Comparison of ENCODE assay signal across 8 cellular contexts in genomic region chr16:69186642-69187386, GRCh38. TPM values are rescaled to one million over a fixed set of nuclear protein-coding genes. Genes with fewer than 3 reads are reported as not detected.
DNase-seq lines count a peak whose midpoint lies in the region; ATAC-seq and TF ChIP-seq lines count a peak whose summit lies in the region.

SNTB2 (plus strand) TSS chr16:69187164; CDS start chr16:69187167, 3 bp downstream.

- peak; percentile 74 for TF ChIP-seq POLR2A in GM19193 (IDR thresholded peaks at IDR 0.05; ENCODE audit: extremely low read depth, insufficient read depth, insufficient read length)

- H3K4me1 ChIP-seq in BLaER1: peaks cover 60% of the 10 kb centered on the region
- peaks cover 0 to 15% (median 13%) of the 10 kb centered on the region in 4 donors for H3K4me1 ChIP-seq in liver (ENCODE audit: control insufficient read depth in 4 of 4, insufficient read depth in 4 of 4, low read length in 3 of 4)

- WGBS in liver: under 1% methylated on average over 59 of the region's 59 CpGs

- peak within 1 kb of the TSS; percentile 86 for H3K9ac ChIP-seq in BLaER1
- H3K9ac ChIP-seq in liver (ENCODE audit: low read depth in 1 of 2, low read length in 2 of 2): peak within 1 kb of the TSS; percentile 42 to 86

- DNase-seq in NCI-H526 treated with DMSO at 0.1 percent for 48 hours (lab: John Stamatoyannopoulos, UW) (peak; percentile 63), dermis microvascular lymphatic vessel endothelial cell (ENCODE audit: low read depth in 2 of 2) (peak; percentile 60 to 87)
- peak; percentile 68 to 70 for DNase-seq in activated CD4-positive, alpha-beta T cell treated with anti-CD3 and anti-CD28 coated beads, Interleukin-2, amount 50 U/mL, for 4 hours
- DNase-seq in stimulated activated CD4-positive, alpha-beta T cell treated with anti-CD3 and anti-CD28 coated beads, Interleukin-4, amount 100 ng/mL, for 24 hours: peak; percentile 82

- peak within 1 kb of the TSS; percentile 87 for H3K27ac ChIP-seq in BLaER1
- peak within 1 kb of the TSS; percentile 73 to 82 for H3K27ac ChIP-seq in liver (ENCODE audit: low read depth in 1 of 2, low read length in 2 of 2)

- peak in 1 of 2 donors; percentile 38 for TF ChIP-seq RAD21 in liver (IDR thresholded peaks at IDR 0.05)

- no peaks in the 10 kb centered on the region for H3K27me3 ChIP-seq in BLaER1
- H3K27me3 ChIP-seq in liver (ENCODE audit: control insufficient read depth in 4 of 4, insufficient read depth in 4 of 4, low read length in 3 of 4): no peaks in the 10 kb centered on the region

- peaks cover 50% of the 10 kb centered on the region for H4K20me1 ChIP-seq in BLaER1

- ATAC-seq in HG03432 (IDR thresholded peaks at IDR 0.05; ENCODE audit: unreplicated experiment): peak; percentile 83

- H3K4me2 ChIP-seq in BLaER1: peak within 1 kb of the TSS; percentile 97

- H3K36me3 ChIP-seq in BLaER1: 0 out of 2 replicates have a peak, but pooled peaks cover 1% of the 10 kb centered on the region
- H3K36me3 ChIP-seq in liver (ENCODE audit: control insufficient read depth in 4 of 4, insufficient read depth in 3 of 4, low read depth in 1 of 4, low read length in 3 of 4): no peaks in the 10 kb centered on the region

- H3K4me3 ChIP-seq in BLaER1: peak within 1 kb of the TSS; percentile 97
- peak within 1 kb of the TSS; percentile 22 to 96 (median 74) for H3K4me3 ChIP-seq in liver (ENCODE audit: low read depth in 1 of 3, low read length in 3 of 3)

- TF ChIP-seq CTCF in liver (IDR thresholded peaks at IDR 0.05; ENCODE audit: low read depth, low read length, missing input control): no peak

- no peaks in the 10 kb centered on the region for H3K9me3 ChIP-seq in BLaER1
- no peaks in the 10 kb centered on the region for H3K9me3 ChIP-seq in liver (ENCODE audit: control insufficient read depth in 4 of 4, low read length in 3 of 4)

TF ChIP-seq in liver, 16 proteins besides CTCF, POLR2A, EP300 and RAD21:
- TF ChIP-seq JUND (IDR thresholded peaks at IDR 0.05) (no peak), FOXA2 (IDR thresholded peaks at IDR 0.05) (no peak), HNF4A (conservative IDR thresholded peaks at IDR 0.05) (no peak), NR2F2 (IDR thresholded peaks at IDR 0.05) (no peak), RXRA (IDR thresholded peaks at IDR 0.05) (no peak), EGR1 (IDR thresholded peaks at IDR 0.05; ENCODE audit: low read depth in 2 of 2) (peak; percentile 44 to 75), TAF1 (conservative IDR thresholded peaks at IDR 0.05) (peak; percentile 37), GABPA (IDR thresholded peaks at IDR 0.05 in 1 of 2, conservative IDR thresholded peaks at IDR 0.05 in 1 of 2) (peak; percentile 33 to 71), SP1 (IDR thresholded peaks at IDR 0.05) (peak; percentile 40), FOXA1 (IDR thresholded peaks at IDR 0.05) (no peak), YY1 (IDR thresholded peaks at IDR 0.05) (peak; percentile 85)
- TF ChIP-seq, protein P1, sequence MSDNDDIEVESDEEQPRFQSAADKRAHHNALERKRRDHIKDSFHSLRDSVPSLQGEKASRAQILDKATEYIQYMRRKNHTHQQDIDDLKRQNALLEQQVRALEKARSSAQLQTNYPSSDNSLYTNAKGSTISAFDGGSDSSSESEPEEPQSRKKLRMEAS (IDR thresholded peaks at IDR 0.05): no peak
- TF ChIP-seq, protein P2, sequence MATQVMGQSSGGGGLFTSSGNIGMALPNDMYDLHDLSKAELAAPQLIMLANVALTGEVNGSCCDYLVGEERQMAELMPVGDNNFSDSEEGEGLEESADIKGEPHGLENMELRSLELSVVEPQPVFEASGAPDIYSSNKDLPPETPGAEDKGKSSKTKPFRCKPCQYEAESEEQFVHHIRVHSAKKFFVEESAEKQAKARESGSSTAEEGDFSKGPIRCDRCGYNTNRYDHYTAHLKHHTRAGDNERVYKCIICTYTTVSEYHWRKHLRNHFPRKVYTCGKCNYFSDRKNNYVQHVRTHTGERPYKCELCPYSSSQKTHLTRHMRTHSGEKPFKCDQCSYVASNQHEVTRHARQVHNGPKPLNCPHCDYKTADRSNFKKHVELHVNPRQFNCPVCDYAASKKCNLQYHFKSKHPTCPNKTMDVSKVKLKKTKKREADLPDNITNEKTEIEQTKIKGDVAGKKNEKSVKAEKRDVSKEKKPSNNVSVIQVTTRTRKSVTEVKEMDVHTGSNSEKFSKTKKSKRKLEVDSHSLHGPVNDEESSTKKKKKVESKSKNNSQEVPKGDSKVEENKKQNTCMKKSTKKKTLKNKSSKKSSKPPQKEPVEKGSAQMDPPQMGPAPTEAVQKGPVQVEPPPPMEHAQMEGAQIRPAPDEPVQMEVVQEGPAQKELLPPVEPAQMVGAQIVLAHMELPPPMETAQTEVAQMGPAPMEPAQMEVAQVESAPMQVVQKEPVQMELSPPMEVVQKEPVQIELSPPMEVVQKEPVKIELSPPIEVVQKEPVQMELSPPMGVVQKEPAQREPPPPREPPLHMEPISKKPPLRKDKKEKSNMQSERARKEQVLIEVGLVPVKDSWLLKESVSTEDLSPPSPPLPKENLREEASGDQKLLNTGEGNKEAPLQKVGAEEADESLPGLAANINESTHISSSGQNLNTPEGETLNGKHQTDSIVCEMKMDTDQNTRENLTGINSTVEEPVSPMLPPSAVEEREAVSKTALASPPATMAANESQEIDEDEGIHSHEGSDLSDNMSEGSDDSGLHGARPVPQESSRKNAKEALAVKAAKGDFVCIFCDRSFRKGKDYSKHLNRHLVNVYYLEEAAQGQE (IDR thresholded peaks at IDR 0.05): peak; percentile 60

RNA-seq across cellular contexts. Expression of gene SNTB2, which starts in this region (rescaled TPM):
- total RNA-seq in dermis microvascular lymphatic vessel endothelial cell (69.3 and 106 TPM in 2 replicates), liver (1 to 10 TPM; 5.6 to 7.8 TPM)
- 1 to 10 TPM; 2.1 to 2.6 TPM for polyA plus RNA-seq in liver

Comparison
In these comparisons a context has a peak if more than half of its experiments do, and no peak if none do; other contexts are left out.
1. Peak in every context shown above with its lines: DNase-seq, ATAC-seq, H3K4me3 ChIP-seq and H3K27ac ChIP-seq.